9 cellular contexts compared by ENCODE assay signal in genomic region chr20:57680934-57681914, GRCh38. TPM values are rescaled to one million over a fixed set of nuclear protein-coding genes. Genes with fewer than 3 reads are reported as not detected.
DNase-seq lines count a peak whose midpoint lies in the region; ATAC-seq and TF ChIP-seq lines count a peak whose summit lies in the region.
"Had no signal": no experiment of that assay in that cellular context is flagged by ENCODE, and none has a peak within 500 bp of the region (broad histone marks: within the 10 kb centered on the region; RNA-seq: fewer than 3 reads in every experiment).

No MANE protein-coding gene starts in this region.

- H3K4me1 ChIP-seq in OCI-LY7 (ENCODE audit: insufficient read depth, low read length, poor library complexity, severe bottlenecking) (peaks cover 98% of the 10 kb centered on the region), vagina (peaks cover 93% of the 10 kb centered on the region), suprapubic skin (peaks cover 45% of the 10 kb centered on the region)

- TF ChIP-seq CTCF in OCI-LY7 (conservative IDR thresholded peaks at IDR 0.05; ENCODE audit: low read length) (peak; percentile 67), vagina (IDR thresholded peaks at IDR 0.05) (no peak), suprapubic skin (IDR thresholded peaks at IDR 0.05) (no peak)

- POLR2A ChIA-PET in OCI-LY7 (lab: Charles Lee): interaction anchor here (0.8 to 4.3 kb wide), 15 partner anchors 8 to 63 kb away, joined by 3 to 16 read pairs (median 6); partner anchors contain the start of gene PMEPA1

- H3K36me3 ChIP-seq in OCI-LY7 (ENCODE audit: insufficient read depth, low read length) (no peaks in the 10 kb centered on the region), vagina (no peaks in the 10 kb centered on the region), suprapubic skin (no peaks in the 10 kb centered on the region)

- peaks cover 33% of the 10 kb centered on the region; the same call in 1 of the 2 replicates for H3K79me2 ChIP-seq in OCI-LY7 (ENCODE audit: insufficient read depth, low read depth, low read length)

- H3K4me2 ChIP-seq in OCI-LY7 (ENCODE audit: low read length): peak overlapping the region; percentile 94

- no peaks in the 10 kb centered on the region for H3K9me2 ChIP-seq in OCI-LY7 (ENCODE audit: insufficient read depth, low read length)

- TF ChIP-seq POLR2A in vagina (IDR thresholded peaks at IDR 0.05) (no peak), suprapubic skin (IDR thresholded peaks at IDR 0.05) (no peak)

- H4K20me1 ChIP-seq in OCI-LY7 (ENCODE audit: insufficient read depth, low read length): no peaks in the 10 kb centered on the region

- H3K27ac ChIP-seq in OCI-LY7 (ENCODE audit: low read depth, low read length, poor library complexity, severe bottlenecking) (peak overlapping the region; percentile 99), vagina (peak overlapping the region; percentile 70), suprapubic skin (no peak overlapping the region)

- intact Hi-C loops in OCI-LY7 (cut with micrococcal nuclease; ENCODE audit: unreplicated experiment): loop anchor here (1.0 to 5.0 kb wide), 6 partner anchors 22 to 364 kb away; partner anchors contain the start of genes PMEPA1, RBM38 and ZBP1
- intact Hi-C loops in vagina (cut with DNase I): no loop called here

- H2AFZ ChIP-seq in OCI-LY7 (ENCODE audit: low read length): no peak overlapping the region

- 88% methylated on average over 12 of the region's 24 CpGs for WGBS in suprapubic skin

- H3K9me3 ChIP-seq in OCI-LY7 (ENCODE audit: low read length) (no peaks in the 10 kb centered on the region), vagina (no peaks in the 10 kb centered on the region), suprapubic skin (no peaks in the 10 kb centered on the region)

- BruUV-seq in OCI-LY7 (replicated peaks; lab: Mats Ljungman, UMichigan): no TSS peak

- H3K27me3 ChIP-seq in vagina: no peaks in the 10 kb centered on the region
- H3K27me3 ChIP-seq in suprapubic skin: no peaks in the 10 kb centered on the region

- H3K4me3 ChIP-seq in OCI-LY7 (ENCODE audit: low read depth, low read length, poor library complexity, severe bottlenecking): peak overlapping the region; percentile 64
- no peak overlapping the region for H3K4me3 ChIP-seq in vagina
- no peak overlapping the region for H3K4me3 ChIP-seq in suprapubic skin

- ATAC-seq in HG03159 (IDR thresholded peaks at IDR 0.05; ENCODE audit: unreplicated experiment): no peak

- TF ChIP-seq EP300 in suprapubic skin (IDR thresholded peaks at IDR 0.05): no peak

- CTCF ChIA-PET in OCI-LY7 (lab: Charles Lee; ENCODE audit: unreplicated experiment): interaction anchor here (0.9 to 3.3 kb wide), 7 partner anchors 18 to 61 kb away, joined by 3 to 15 read pairs (median 5); partner anchors contain the start of gene ZBP1

- DNase-seq in stimulated activated CD4-positive, alpha-beta T cell treated with anti-CD3 and anti-CD28 coated beads, Interleukin-15, amount 100 ng/mL, for 24 hours: peak; percentile 26
- no peak for DNase-seq in stimulated activated CD4-positive, alpha-beta T cell treated with anti-CD3 and anti-CD28 coated beads, Interleukin-1b, Interleukin-23, amount 100 ng/mL, for 48 hours
- peak; percentile 77 for DNase-seq in OCI-LY7 (ENCODE audit: low spot score)
- DNase-seq in effector CD8-positive, alpha-beta T cell (lab: John Stamatoyannopoulos, UW): peak; percentile 45
- no peak for DNase-seq in vagina (ENCODE audit: extremely low spot score in 2 of 2)
- no peak for DNase-seq in suprapubic skin (ENCODE audit: low spot score in 2 of 2)
- DNase-seq in NCI-H146 (lab: John Stamatoyannopoulos, UW): no peak
- DNase-seq: C1 segment of cervical spinal cord had no signal

RNA-seq across cellular contexts. Expression of gene PMEPA1, which starts 28.6 kb away (rescaled TPM):
- total RNA-seq in OCI-LY7 (2014; rRNA removed; shearing (Covaris generic)): 1.4 and 1.8 TPM in 2 replicates
- 3.7 and 4.3 TPM in 2 replicates for total RNA-seq in OCI-LY7 (2022)
- total RNA-seq in vagina: 11.3 TPM
- 10 to 100 TPM in 3 of 4 donors, 1 to 10 TPM in 1; 9.5 to 20.4 (median 16.2) TPM for total RNA-seq in suprapubic skin

Comparison
In these comparisons a context has a peak if more than half of its experiments do, and no peak if none do; other contexts are left out.
1. DNase-seq: peak in stimulated activated CD4-positive, alpha-beta T cell treated with anti-CD3 and anti-CD28 coated beads, Interleukin-15, amount 100 ng/mL, for 24 hours (single experiment), OCI-LY7 (single experiment) and effector CD8-positive, alpha-beta T cell (single experiment); none in stimulated activated CD4-positive, alpha-beta T cell treated with anti-CD3 and anti-CD28 coated beads, Interleukin-1b, Interleukin-23, amount 100 ng/mL, for 48 hours (single experiment), vagina (0 of 2), suprapubic skin (0 of 2) and NCI-H146 (single experiment).